In genomic region chrX:44088755-44089154, GRCh38 we compare ENCODE assay signal across 12 cellular contexts.
DNase-seq lines count a peak whose midpoint lies in the region; ATAC-seq and TF ChIP-seq lines count a peak whose summit lies in the region.
"Had no signal": no experiment of that assay in that cellular context is flagged by ENCODE, and none has a peak within 500 bp of the region (broad histone marks: within the 10 kb centered on the region; RNA-seq: fewer than 3 reads in every experiment).

No MANE protein-coding gene starts in this region.

- H3K4me3 Mint-ChIP-seq in nephron (no peak overlapping the region), mesothelial cell of epicardium (no peak overlapping the region)
- H3K4me3 Mint-ChIP-seq: CD4-positive, alpha-beta T cell had no signal

- H3K4me1 Mint-ChIP-seq in nephron (no peaks in the 10 kb centered on the region), mesothelial cell of epicardium (no peaks in the 10 kb centered on the region)

- H3K9me3 Mint-ChIP-seq in nephron: peaks cover 3% of the 10 kb centered on the region
- peaks cover 37% of the 10 kb centered on the region for H3K9me3 Mint-ChIP-seq in mesothelial cell of epicardium
- H3K9me3 Mint-ChIP-seq: CD4-positive, alpha-beta T cell had no signal

- no peaks in the 10 kb centered on the region for H3K36me3 Mint-ChIP-seq in nephron (ENCODE audit: low read depth)
- H3K36me3 Mint-ChIP-seq in mesothelial cell of epicardium: no peaks in the 10 kb centered on the region

- peak; percentile 12 for DNase-seq in AG20443 (ENCODE audit: low spot score)
- no peak for DNase-seq in mesothelial cell of epicardium (ENCODE audit: low spot score in 2 of 2, unreplicated experiment in 2 of 2)
- DNase-seq in mucosa of gallbladder (ENCODE audit: low spot score): no peak
- DNase-seq: Caco-2; CD4-positive, alpha-beta T cell; DMS153; DMS79; GDM1; KG1 had no signal

- H3K27me3 Mint-ChIP-seq in nephron (ENCODE audit: low read depth): no peaks in the 10 kb centered on the region
- peaks cover 50% of the 10 kb centered on the region for H3K27me3 Mint-ChIP-seq in mesothelial cell of epicardium (ENCODE audit: low read depth)
- H3K27me3 Mint-ChIP-seq: CD4-positive, alpha-beta T cell had no signal

- TF ChIP-seq CTCF in nephron (IDR thresholded peaks at IDR 0.05; ENCODE audit: unreplicated experiment in 3 of 3): no peak
- TF ChIP-seq CTCF in mesothelial cell of epicardium (IDR thresholded peaks at IDR 0.05; ENCODE audit: unreplicated experiment): no peak

- ATAC-seq in SK-N-SH treated with all-trans-retinoic acid at 6 μM for 48 hours (peak; percentile 79), HG03378 (IDR thresholded peaks at IDR 0.05; ENCODE audit: unreplicated experiment) (no peak)

- H3K27ac Mint-ChIP-seq in nephron (peak overlapping the region in 2 of 3 experiments; percentile 20 to 30), mesothelial cell of epicardium (no peak overlapping the region)
- H3K27ac Mint-ChIP-seq: CD4-positive, alpha-beta T cell had no signal

TF ChIP-seq in SK-N-SH treated with all-trans-retinoic acid at 6 μM for 48 hours, 23 proteins besides CTCF, POLR2A, EP300 and RAD21:
- no peak for TF ChIP-seq OSR1 (CRISPR knock-in tag; IDR thresholded peaks at IDR 0.05)
- TF ChIP-seq TOX (CRISPR knock-in tag; IDR thresholded peaks at IDR 0.05; ENCODE audit: borderline replicate concordance): peak; percentile 43; the same call in 1 of the 2 replicates
- no peak for TF ChIP-seq TCF4 (CRISPR knock-in tag; IDR thresholded peaks at IDR 0.05; ENCODE audit: borderline replicate concordance)
- no peak; the same call in 1 of the 2 replicates for TF ChIP-seq ISL1 (CRISPR knock-in tag; IDR thresholded peaks at IDR 0.05)
- peak; percentile 29; the same call in 1 of the 2 replicates for TF ChIP-seq RARB (CRISPR knock-in tag; IDR thresholded peaks at IDR 0.05)
- TF ChIP-seq CSDC2 (CRISPR knock-in tag; IDR thresholded peaks at IDR 0.05): no peak
TF ChIP-seq in SK-N-SH treated with all-trans-retinoic acid at 6 μM for 48 hours: peak in this region for 2.
